35 cellular contexts compared by ENCODE assay signal in genomic region chr13:42999491-42999890, GRCh38.
"Had no signal": no experiment of that assay in that cellular context is flagged by ENCODE, and none has a peak within 500 bp of the region (broad histone marks: within the 10 kb centered on the region; RNA-seq: fewer than 3 reads in every experiment).

No MANE protein-coding gene starts in this region.

- H3K27me3 Mint-ChIP-seq: activated B cell treated with CpG ODN at 0.5 μM for 24 hours; activated CD4-positive, alpha-beta memory T cell treated with anti-CD3 and anti-CD28 coated beads, Interleukin-2, amount 10 ng/mL, durations not matched to agents 7 days and 5 days; activated CD4-positive, alpha-beta T cell treated with anti-CD3 and anti-CD28 coated beads for 36 hours; activated CD4-positive, alpha-beta T cell treated with anti-CD3 and anti-CD28 coated beads, Interleukin-2, amount 10 ng/mL, durations not matched to agents 7 days and 5 days; activated naive CD4-positive, alpha-beta T cell treated with anti-CD3 and anti-CD28 coated beads, Interleukin-2, amount 10 ng/mL, durations not matched to agents 7 days and 5 days; activated naive CD8-positive, alpha-beta T cell treated with anti-CD3 and anti-CD28 coated beads, Interleukin-2, amount 10 ng/mL, durations not matched to agents 7 days and 5 days; activated T-cell treated with anti-CD3 and anti-CD28 coated beads, Interleukin-2, amount 50 U/mL, for 24 hours; central memory CD8-positive, alpha-beta T cell; dendritic cell treated with granulocyte-macrophage colony-stimulating factor and Interleukin-4, amounts not matched to agents 40 ng/mL and 50 ng/mL, for 4 days; T-helper 17 cell had no signal

- H3K27me3 ChIP-seq: ascending aorta, breast epithelium, dorsolateral prefrontal cortex, esophagus muscularis mucosa, foreskin keratinocyte, gastrocnemius medialis, heart left ventricle had no signal

- DNase-seq: activated B cell treated with CpG ODN at 0.5 μM for 24 hours; activated CD4-positive, alpha-beta memory T cell treated with anti-CD3 and anti-CD28 coated beads, Interleukin-2, amount 10 ng/mL, durations not matched to agents 7 days and 5 days; activated CD4-positive, alpha-beta T cell treated with anti-CD3 and anti-CD28 coated beads for 36 hours; activated CD4-positive, alpha-beta T cell treated with anti-CD3 and anti-CD28 coated beads, Interleukin-2, amount 10 ng/mL, durations not matched to agents 7 days and 5 days; activated CD4-positive, alpha-beta T cell treated with anti-CD3 and anti-CD28 coated beads, Interleukin-2, amount 50 U/mL, for 4 hours; activated CD8-positive, alpha-beta memory T cell treated with anti-CD3 and anti-CD28 coated beads, Interleukin-2, amount 50 U/mL, for 48 hours; activated gamma-delta T cell; activated naive CD4-positive, alpha-beta T cell; activated naive CD4-positive, alpha-beta T cell treated with anti-CD3 and anti-CD28 coated beads, Interleukin-2, amount 10 ng/mL, durations not matched to agents 7 days and 5 days; activated naive CD8-positive, alpha-beta T cell treated with anti-CD3 and anti-CD28 coated beads, Interleukin-2, amount 10 ng/mL, durations not matched to agents 7 days and 5 days; activated T-cell treated with anti-CD3 and anti-CD28 coated beads for 4 hours; activated T-cell treated with anti-CD3 and anti-CD28 coated beads, Interleukin-2, amount 50 U/mL, for 24 hours; activated T-cell treated with anti-CD3 and anti-CD28 coated beads, Interleukin-2, amount 50 U/mL, for 72 hours; dorsolateral prefrontal cortex; effector memory CD4-positive, alpha-beta T cell; endodermal cell; erythroblast; foreskin keratinocyte; gastrocnemius medialis; glutamatergic neuron; heart left ventricle; T-helper 1 cell; T-helper 17 cell; T1000; WERI-Rb-1 had no signal

- H3K4me1 Mint-ChIP-seq: brain; central memory CD8-positive, alpha-beta T cell; T-helper 17 cell had no signal

- H3K4me3 Mint-ChIP-seq: activated B cell treated with CpG ODN at 0.5 μM for 24 hours; activated CD4-positive, alpha-beta memory T cell treated with anti-CD3 and anti-CD28 coated beads, Interleukin-2, amount 10 ng/mL, durations not matched to agents 7 days and 5 days; activated CD4-positive, alpha-beta T cell treated with anti-CD3 and anti-CD28 coated beads for 36 hours; activated CD4-positive, alpha-beta T cell treated with anti-CD3 and anti-CD28 coated beads, Interleukin-2, amount 10 ng/mL, durations not matched to agents 7 days and 5 days; activated naive CD4-positive, alpha-beta T cell treated with anti-CD3 and anti-CD28 coated beads, Interleukin-2, amount 10 ng/mL, durations not matched to agents 7 days and 5 days; activated naive CD8-positive, alpha-beta T cell treated with anti-CD3 and anti-CD28 coated beads, Interleukin-2, amount 10 ng/mL, durations not matched to agents 7 days and 5 days; activated T-cell treated with anti-CD3 and anti-CD28 coated beads, Interleukin-2, amount 50 U/mL, for 24 hours; activated T-cell treated with anti-CD3 and anti-CD28 coated beads, Interleukin-2, amount 50 U/mL, for 72 hours; brain; central memory CD8-positive, alpha-beta T cell; dendritic cell treated with granulocyte-macrophage colony-stimulating factor and Interleukin-4, amounts not matched to agents 40 ng/mL and 50 ng/mL, for 4 days; endodermal cell; T-helper 17 cell; T-helper 2 cell treated with Interferon-gamma antibody and Interleukin-4, amounts not matched to agents 5 μg/mL and 100 μg/mL, for 36 hours had no signal

- H3K27ac ChIP-seq: ascending aorta, breast epithelium, coronary artery, dorsolateral prefrontal cortex, esophagus muscularis mucosa, foreskin keratinocyte, gastrocnemius medialis, heart left ventricle, WERI-Rb-1 had no signal

- H3K9me3 Mint-ChIP-seq: activated T-cell treated with anti-CD3 and anti-CD28 coated beads, Interleukin-2, amount 50 U/mL, for 24 hours; dendritic cell treated with granulocyte-macrophage colony-stimulating factor and Interleukin-4, amounts not matched to agents 40 ng/mL and 50 ng/mL, for 4 days; endodermal cell had no signal

- H3K9me3 ChIP-seq: ascending aorta, breast epithelium, esophagus muscularis mucosa, gastrocnemius medialis had no signal

- H3K4me1 ChIP-seq: ascending aorta, breast epithelium, gastrocnemius medialis, heart left ventricle had no signal

- H3K4me3 ChIP-seq: ascending aorta, breast epithelium, coronary artery, dorsolateral prefrontal cortex, esophagus muscularis mucosa, gastrocnemius medialis, heart left ventricle had no signal

- H3K36me3 ChIP-seq: ascending aorta, breast epithelium, esophagus muscularis mucosa, gastrocnemius medialis, heart left ventricle, WERI-Rb-1 had no signal

- H3K27ac Mint-ChIP-seq: activated B cell treated with CpG ODN at 0.5 μM for 24 hours; activated CD4-positive, alpha-beta memory T cell treated with anti-CD3 and anti-CD28 coated beads, Interleukin-2, amount 10 ng/mL, durations not matched to agents 7 days and 5 days; activated CD4-positive, alpha-beta T cell treated with anti-CD3 and anti-CD28 coated beads for 36 hours; activated CD4-positive, alpha-beta T cell treated with anti-CD3 and anti-CD28 coated beads, Interleukin-2, amount 10 ng/mL, durations not matched to agents 7 days and 5 days; activated naive CD4-positive, alpha-beta T cell treated with anti-CD3 and anti-CD28 coated beads, Interleukin-2, amount 10 ng/mL, durations not matched to agents 7 days and 5 days; activated naive CD4-positive, alpha-beta T cell treated with anti-CD3 and anti-CD28 coated beads, Interleukin-2, amount 50 U/mL, for 72 hours; activated naive CD8-positive, alpha-beta T cell treated with anti-CD3 and anti-CD28 coated beads, Interleukin-2, amount 10 ng/mL, durations not matched to agents 7 days and 5 days; activated T-cell treated with anti-CD3 and anti-CD28 coated beads, Interleukin-2, amount 50 U/mL, for 24 hours; activated T-cell treated with anti-CD3 and anti-CD28 coated beads, Interleukin-2, amount 50 U/mL, for 72 hours; brain; dendritic cell treated with granulocyte-macrophage colony-stimulating factor and Interleukin-4, amounts not matched to agents 40 ng/mL and 50 ng/mL, for 4 days; endodermal cell; T-helper 17 cell; T-helper 2 cell treated with Interferon-gamma antibody and Interleukin-4, amounts not matched to agents 5 μg/mL and 100 μg/mL, for 36 hours had no signal

- ATAC-seq: activated CD4-positive, alpha-beta T cell treated with anti-CD3 and anti-CD28 coated beads for 36 hours; activated CD4-positive, CD25-positive, alpha-beta regulatory T cell treated with anti-CD3 and anti-CD28 coated beads, Interleukin-2, amount 50 U/mL, for 24 hours; activated naive CD4-positive, alpha-beta T cell treated with anti-CD3 and anti-CD28 coated beads, Interleukin-2, amount 50 U/mL, for 72 hours; activated T-cell treated with anti-CD3 and anti-CD28 coated beads, Interleukin-2, amount 50 U/mL, for 72 hours; foreskin keratinocyte; gastrocnemius medialis; heart left ventricle; T-helper 17 cell had no signal

- H3K36me3 Mint-ChIP-seq: activated naive CD4-positive, alpha-beta T cell treated with anti-CD3 and anti-CD28 coated beads, Interleukin-2, amount 10 ng/mL, durations not matched to agents 7 days and 5 days; brain had no signal
